9 cellular contexts compared by ENCODE assay signal in genomic region chr15:35306361-35306981, GRCh38.
A peak's percentile ranks its signal among the peaks of the same experiment; 100 is the strongest.
DNase-seq lines count a peak whose midpoint lies in the region; ATAC-seq, FAIRE-seq and TF ChIP-seq lines count a peak whose summit lies in the region.
"Had no signal": no experiment of that assay in that cellular context is flagged by ENCODE, and none has a peak within 500 bp of the region (broad histone marks: within the 10 kb centered on the region; RNA-seq: fewer than 3 reads in every experiment).

No MANE protein-coding gene starts in this region.

- TF ChIP-seq CTCF in heart right ventricle (IDR thresholded peaks at IDR 0.05): no peak

- intact Hi-C loops in heart right ventricle (cut with DNase I): no loop called here
- intact Hi-C loops in activated naive CD4-positive, alpha-beta T cell treated with anti-CD3 and anti-CD28 coated beads for 36 hours (cut with micrococcal nuclease): no loop called here

- CTCF ChIA-PET in activated naive CD4-positive, alpha-beta T cell treated with anti-CD3 and anti-CD28 coated beads for 36 hours (lab: Charles Lee): no interaction called here

- H3K27me3 Mint-ChIP-seq in activated naive CD4-positive, alpha-beta T cell treated with anti-CD3 and anti-CD28 coated beads for 36 hours (ENCODE audit: low read depth): no peaks in the 10 kb centered on the region

- ATAC-seq in heart right ventricle: peak; percentile 14 to 85 (median 77)
- no peak for ATAC-seq in HG03342 (IDR thresholded peaks at IDR 0.05; ENCODE audit: unreplicated experiment)

- no peaks in the 10 kb centered on the region for H3K9me3 Mint-ChIP-seq in activated naive CD4-positive, alpha-beta T cell treated with anti-CD3 and anti-CD28 coated beads for 36 hours

- no peaks in the 10 kb centered on the region for H3K9me3 ChIP-seq in heart right ventricle

- FAIRE-seq in GM18507 (lab: Jason Lieb, UNC): peak; percentile 5

- peaks cover 0 to 47% (median 35%) of the 10 kb centered on the region in 9 donors for H3K4me1 ChIP-seq in heart right ventricle

- no peak overlapping the region for H3K4me3 Mint-ChIP-seq in activated naive CD4-positive, alpha-beta T cell treated with anti-CD3 and anti-CD28 coated beads for 36 hours

- no peak overlapping the region for H3K27ac Mint-ChIP-seq in activated naive CD4-positive, alpha-beta T cell treated with anti-CD3 and anti-CD28 coated beads for 36 hours

- no peaks in the 10 kb centered on the region for H3K36me3 Mint-ChIP-seq in activated naive CD4-positive, alpha-beta T cell treated with anti-CD3 and anti-CD28 coated beads for 36 hours (ENCODE audit: low read depth)

- DNase-seq in GM18507 (ENCODE audit: extremely low spot score, insufficient read length, low read depth): no peak
- DNase-seq in SK-N-DZ (ENCODE audit: low spot score): peak; percentile 38
- no peak for DNase-seq in heart right ventricle
- peak; percentile 84 for DNase-seq in renal cortical epithelial cell (ENCODE audit: low read depth)
- DNase-seq in AML-193 (lab: John Stamatoyannopoulos, UW): no peak
- DNase-seq in activated naive CD4-positive, alpha-beta T cell treated with anti-CD3 and anti-CD28 coated beads for 36 hours: no peak
- DNase-seq in ecto neural progenitor cell (ENCODE audit: low spot score): no peak
- DNase-seq: activated CD4-positive, alpha-beta T cell treated with anti-CD3 and anti-CD28 coated beads, Interleukin-2, amount 50 U/mL, for 1 hour had no signal

- no peaks in the 10 kb centered on the region for H3K36me3 ChIP-seq in heart right ventricle

- 18 to 25% methylated on average over 4 of the region's 4 CpGs for WGBS in heart right ventricle, 2 donors

- H3K27me3 ChIP-seq in heart right ventricle: no peaks in the 10 kb centered on the region

- peak overlapping the region in 8 of 10 donors; percentile 10 to 58 (median 46) for H3K27ac ChIP-seq in heart right ventricle

- H3K4me1 Mint-ChIP-seq in activated naive CD4-positive, alpha-beta T cell treated with anti-CD3 and anti-CD28 coated beads for 36 hours (ENCODE audit: low read depth): no peaks in the 10 kb centered on the region

- H3K4me3 ChIP-seq in heart right ventricle: no peak overlapping the region

Comparison
In these comparisons a context has a peak if more than half of its experiments do, and no peak if none do; other contexts are left out.
1. DNase-seq: peak in SK-N-DZ (single experiment) and renal cortical epithelial cell (single experiment); none in GM18507 (single experiment), heart right ventricle (0 of 2), AML-193 (0 of 2), activated naive CD4-positive, alpha-beta T cell treated with anti-CD3 and anti-CD28 coated beads for 36 hours (single experiment) and ecto neural progenitor cell (single experiment).